Comparison of ENCODE assay signal across 8 cellular contexts in genomic region chr9:88533951-88534455, GRCh38. TPM values are rescaled to one million over a fixed set of nuclear protein-coding genes. Genes with fewer than 3 reads are reported as not detected.
A peak's percentile ranks its signal among the peaks of the same experiment; 100 is the strongest.
DNase-seq lines count a peak whose midpoint lies in the region; ATAC-seq and TF ChIP-seq lines count a peak whose summit lies in the region.

No MANE protein-coding gene starts in this region.

- H3K27ac Mint-ChIP-seq in stimulated activated naive B cell treated with anti-CD40 and anti-IgM and Interleukin-4, amounts not matched to agents 10 μg/mL and 1 μg/mL and 100 μg/mL, for 72 hours: no peak overlapping the region

- TF ChIP-seq POLR2A in body of pancreas (IDR thresholded peaks at IDR 0.05): peak in 2 of 3 donors; percentile 48 to 51

- H3K4me1 ChIP-seq in body of pancreas: peaks cover 47% of the 10 kb centered on the region

- H3K4me3 ChIP-seq in body of pancreas: no peak overlapping the region

- peaks cover 12 to 21% of the 10 kb centered on the region in 2 donors for H3K4me1 Mint-ChIP-seq in stimulated activated naive B cell treated with anti-CD40 and anti-IgM and Interleukin-4, amounts not matched to agents 10 μg/mL and 1 μg/mL and 100 μg/mL, for 72 hours

- no peaks in the 10 kb centered on the region for H3K9me3 ChIP-seq in body of pancreas

- intact Hi-C loops in Right ventricle myocardium inferior (cut with DNase I) (no loop called here), cardiac septum (cut with DNase I) (no loop called here), body of pancreas (cut with DNase I) (no loop called here)

- peaks cover 0 to 1% of the 10 kb centered on the region in 2 donors for H3K9me3 Mint-ChIP-seq in stimulated activated naive B cell treated with anti-CD40 and anti-IgM and Interleukin-4, amounts not matched to agents 10 μg/mL and 1 μg/mL and 100 μg/mL, for 72 hours

- 3 to 4% methylated on average over 24 to 35 of the region's 41 CpGs for WGBS in body of pancreas, 2 donors

- TF ChIP-seq CTCF in body of pancreas (IDR thresholded peaks at IDR 0.05): peak in 1 of 7 experiments; percentile 29

- no peaks in the 10 kb centered on the region for H3K36me3 Mint-ChIP-seq in stimulated activated naive B cell treated with anti-CD40 and anti-IgM and Interleukin-4, amounts not matched to agents 10 μg/mL and 1 μg/mL and 100 μg/mL, for 72 hours

- peak overlapping the region; percentile 43 to 45 for H3K4me3 Mint-ChIP-seq in stimulated activated naive B cell treated with anti-CD40 and anti-IgM and Interleukin-4, amounts not matched to agents 10 μg/mL and 1 μg/mL and 100 μg/mL, for 72 hours

- ATAC-seq in Right ventricle myocardium inferior: peak; percentile 18
- peak; percentile 13 for ATAC-seq in body of pancreas
- ATAC-seq in stimulated activated naive B cell treated with anti-CD40 and anti-IgM and Interleukin-4, amounts not matched to agents 10 μg/mL and 1 μg/mL and 100 μg/mL, for 72 hours (replicated peaks): no peak
- ATAC-seq in GM18517 (IDR thresholded peaks at IDR 0.05; ENCODE audit: unreplicated experiment): no peak
- ATAC-seq in GM18520 (IDR thresholded peaks at IDR 0.05; ENCODE audit: unreplicated experiment): no peak

- H3K36me3 ChIP-seq in body of pancreas (replicated peaks in 1 of 2; ENCODE audit: insufficient read depth in 1 of 2, low read depth in 2 of 2): no peaks in the 10 kb centered on the region

- H3K27me3 Mint-ChIP-seq in stimulated activated naive B cell treated with anti-CD40 and anti-IgM and Interleukin-4, amounts not matched to agents 10 μg/mL and 1 μg/mL and 100 μg/mL, for 72 hours: peaks cover 61 to 84% of the 10 kb centered on the region in 2 donors

- H3K27ac ChIP-seq in body of pancreas: peak overlapping the region; percentile 68 to 90 (median 88)

- peak; percentile 75 for DNase-seq in Right ventricle myocardium inferior (ENCODE audit: missing footprints)
- DNase-seq in cardiac septum (ENCODE audit: low spot score): no peak
- DNase-seq in body of pancreas: peak in 3 of 4 donors; percentile 20 to 41 (median 34)
- peak; percentile 86 for DNase-seq in islet precursor cell
- DNase-seq in stimulated activated naive B cell treated with anti-CD40 and anti-IgM and Interleukin-4, amounts not matched to agents 10 μg/mL and 1 μg/mL and 100 μg/mL, for 72 hours: no peak
- no peak for DNase-seq in activated effector memory CD4-positive, alpha-beta T cell treated with Interleukin-2 at 50 U/mL for 16 hours

- no peaks in the 10 kb centered on the region for H3K27me3 ChIP-seq in body of pancreas

RNA-seq across cellular contexts. Expression of gene NXNL2, which starts 1.0 kb away (rescaled TPM):
- not detected for total RNA-seq in Right ventricle myocardium inferior
- not detected for total RNA-seq in cardiac septum
- total RNA-seq in body of pancreas: 1 to 10 TPM in 1 of 2 donors, not detected in 1; 3.9 TPM

Comparison
In these comparisons a context has a peak if more than half of its experiments do, and no peak if none do; other contexts are left out.
1. DNase-seq: peak in Right ventricle myocardium inferior (single experiment), body of pancreas (3 of 4) and islet precursor cell (single experiment); none in cardiac septum (single experiment), stimulated activated naive B cell treated with anti-CD40 and anti-IgM and Interleukin-4, amounts not matched to agents 10 μg/mL and 1 μg/mL and 100 μg/mL, for 72 hours (single experiment) and activated effector memory CD4-positive, alpha-beta T cell treated with Interleukin-2 at 50 U/mL for 16 hours (single experiment).
2. ATAC-seq: peak in Right ventricle myocardium inferior (single experiment) and body of pancreas (single experiment); none in stimulated activated naive B cell treated with anti-CD40 and anti-IgM and Interleukin-4, amounts not matched to agents 10 μg/mL and 1 μg/mL and 100 μg/mL, for 72 hours (0 of 2), GM18517 (single experiment) and GM18520 (single experiment).